ENCODE assay signal across 29 cellular contexts in genomic region chrX:74297766-74298165, GRCh38. TPM values are rescaled to one million over a fixed set of nuclear protein-coding genes. Genes with fewer than 3 reads are reported as not detected.
DNase-seq lines count a peak whose midpoint lies in the region; ATAC-seq, FAIRE-seq and TF ChIP-seq lines count a peak whose summit lies in the region.
"Had no signal": no experiment of that assay in that cellular context is flagged by ENCODE, and none has a peak within 500 bp of the region (broad histone marks: within the 10 kb centered on the region; RNA-seq: fewer than 3 reads in every experiment).

No MANE protein-coding gene starts in this region.

- peaks cover 0 to 1% of the 10 kb centered on the region in 2 donors for H3K9me3 Mint-ChIP-seq in activated T-cell treated with anti-CD3 and anti-CD28 coated beads, Interleukin-2, amount 50 U/mL, for 72 hours
- H3K9me3 Mint-ChIP-seq in CD4-positive, alpha-beta T cell, result no peaks in the 10 kb centered on the region
- no peaks in the 10 kb centered on the region for H3K9me3 Mint-ChIP-seq in osteocyte (ENCODE audit: unreplicated experiment)
- H3K9me3 Mint-ChIP-seq: CD8-positive, alpha-beta T cell had no signal

- DNase-seq in activated T-cell treated with anti-CD3 and anti-CD28 coated beads, Interleukin-2, amount 50 U/mL, for 72 hours, result peak in 1 of 2 donors; percentile 8
- no peak for DNase-seq in activated T-cell treated with anti-CD3 and anti-CD28 coated beads, Interleukin-2, amount 50 U/mL, for 1 hour
- no peak for DNase-seq in CD4-positive, alpha-beta T cell
- DNase-seq in GM12865 (ENCODE audit: low read depth) (peak; percentile 37), bronchial epithelial cell (ENCODE audit: low read depth) (peak; percentile 35), osteocyte (ENCODE audit: extremely low spot score, unreplicated experiment) (no peak), NCI-H128 (lab: John Stamatoyannopoulos, UW; ENCODE audit: unreplicated experiment) (no peak), GDM1 (lab: John Stamatoyannopoulos, UW) (no peak)
- DNase-seq: C1 segment of cervical spinal cord; Caco-2; CD8-positive, alpha-beta T cell; HCEC 1CT; IMR-90; KG1; NCI-H1048; NCI-H1417 treated with DMSO at 0.1 percent for 48 hours; NCI-H1694 treated with DMSO at 0.1 percent for 48 hours; NCI-H2081; NCI-H2171; NCI-H226; NCI-H510A; NCI-H69; SHP77 treated with DMSO at 0.1 percent for 48 hours had no signal

- H3K36me3 ChIP-seq in bronchial epithelial cell (ENCODE audit: control insufficient read depth, insufficient read depth, low read length), result no peaks in the 10 kb centered on the region

- TF ChIP-seq CTCF in CD4-positive, alpha-beta T cell (IDR thresholded peaks at IDR 0.05), result no peak
- TF ChIP-seq CTCF in GM12865 (IDR thresholded peaks at IDR 0.05; ENCODE audit: insufficient read depth, low read depth, low read length, missing control alignments), result no peak
- TF ChIP-seq CTCF in bronchial epithelial cell (IDR thresholded peaks at IDR 0.05; ENCODE audit: insufficient read depth, low read length, severe bottlenecking), result no peak
- no peak for TF ChIP-seq CTCF in osteocyte (IDR thresholded peaks at IDR 0.05)

- POLR2A ChIA-PET in CD4-positive, alpha-beta T cell (lab: Charles Lee), result no interaction called here

- intact Hi-C loops in CD4-positive, alpha-beta T cell (cut with DNase I, micrococcal nuclease), result loop anchor here in 1 of 2 experiments (10.0 kb wide), 2 partner anchors 353 to 733 kb away; partner anchors contain the start of gene CHIC1

- ATAC-seq in activated T-cell treated with anti-CD3 and anti-CD28 coated beads, Interleukin-2, amount 50 U/mL, for 72 hours (replicated peaks in 1 of 2), result peak; percentile 47 to 61
- ATAC-seq in CD4-positive, alpha-beta T cell (ENCODE audit: poor library complexity), result no peak
- ATAC-seq: CD8-positive, alpha-beta T cell; Panc1 had no signal

- no peak overlapping the region for H3K27ac Mint-ChIP-seq in activated T-cell treated with anti-CD3 and anti-CD28 coated beads, Interleukin-2, amount 50 U/mL, for 72 hours
- H3K27ac Mint-ChIP-seq in CD4-positive, alpha-beta T cell, result no peak overlapping the region
- H3K27ac Mint-ChIP-seq in osteocyte (ENCODE audit: unreplicated experiment), result no peak overlapping the region
- H3K27ac Mint-ChIP-seq: CD8-positive, alpha-beta T cell had no signal

- peaks cover 0 to 1% of the 10 kb centered on the region in 2 donors for H3K36me3 Mint-ChIP-seq in activated T-cell treated with anti-CD3 and anti-CD28 coated beads, Interleukin-2, amount 50 U/mL, for 72 hours (ENCODE audit: insufficient read depth in 2 of 2)
- H3K36me3 Mint-ChIP-seq in CD4-positive, alpha-beta T cell (ENCODE audit: low read depth), result peaks cover under 1% of the 10 kb centered on the region
- H3K36me3 Mint-ChIP-seq in osteocyte (ENCODE audit: unreplicated experiment), result no peaks in the 10 kb centered on the region

- H3K4me3 ChIP-seq in GM12865 (ENCODE audit: low read depth, low read length), result no peak overlapping the region
- H3K4me3 ChIP-seq in bronchial epithelial cell (ENCODE audit: low read depth, low read length), result no peak overlapping the region

- CTCF ChIA-PET in CD4-positive, alpha-beta T cell (lab: Charles Lee), result no interaction called here

- H3K4me3 Mint-ChIP-seq in activated T-cell treated with anti-CD3 and anti-CD28 coated beads, Interleukin-2, amount 50 U/mL, for 72 hours, result no peak overlapping the region
- H3K4me3 Mint-ChIP-seq in CD4-positive, alpha-beta T cell, result peak overlapping the region; percentile 34
- H3K4me3 Mint-ChIP-seq in osteocyte (ENCODE audit: unreplicated experiment), result no peak overlapping the region
- H3K4me3 Mint-ChIP-seq: CD8-positive, alpha-beta T cell had no signal

- peaks cover 48% of the 10 kb centered on the region for H3K27me3 Mint-ChIP-seq in activated T-cell treated with anti-CD3 and anti-CD28 coated beads, Interleukin-2, amount 50 U/mL, for 72 hours (ENCODE audit: low read depth)
- H3K27me3 Mint-ChIP-seq in CD4-positive, alpha-beta T cell, result no peaks in the 10 kb centered on the region
- H3K27me3 Mint-ChIP-seq in osteocyte (ENCODE audit: unreplicated experiment), result peaks cover 11% of the 10 kb centered on the region

- H3K27me3 ChIP-seq in CD4-positive, alpha-beta T cell (ENCODE audit: control insufficient read depth, insufficient read depth, low read length), result no peaks in the 10 kb centered on the region
- no peaks in the 10 kb centered on the region for H3K27me3 ChIP-seq in bronchial epithelial cell (ENCODE audit: control insufficient read depth, insufficient read depth, low read length)

- FAIRE-seq in bronchial epithelial cell (lab: Jason Lieb, UNC), result no peak
- FAIRE-seq: G401.6, GM12891, H1 had no signal

- no peaks in the 10 kb centered on the region for H3K9me3 ChIP-seq in CD4-positive, alpha-beta T cell (ENCODE audit: control insufficient read depth, low read length)
- H3K9me3 ChIP-seq: Caco-2 had no signal

- no peak overlapping the region for H3K27ac ChIP-seq in CD4-positive, alpha-beta T cell (ENCODE audit: low read depth, low read length)

- H3K4me1 Mint-ChIP-seq in activated T-cell treated with anti-CD3 and anti-CD28 coated beads, Interleukin-2, amount 50 U/mL, for 72 hours (ENCODE audit: low read depth), result peaks cover 18% of the 10 kb centered on the region
- H3K4me1 Mint-ChIP-seq in CD4-positive, alpha-beta T cell (ENCODE audit: low read depth), result no peaks in the 10 kb centered on the region
- peaks cover 3% of the 10 kb centered on the region for H3K4me1 Mint-ChIP-seq in osteocyte (ENCODE audit: unreplicated experiment)

RNA-seq across cellular contexts. Expression of gene ZCCHC13, which starts 6.2 kb away (rescaled TPM):
- not detected for total RNA-seq in activated T-cell treated with anti-CD3 and anti-CD28 coated beads, Interleukin-2, amount 50 U/mL, for 72 hours
- total RNA-seq in CD4-positive, alpha-beta T cell, result not detected
- total RNA-seq in bronchial epithelial cell (not detected in 2 replicates), osteocyte (not detected in 2 replicates)
- total RNA-seq: A673; Caco-2; CD8-positive, alpha-beta T cell; H1; IMR-90; OCI-LY7 had no signal

Comparison
In these comparisons a context has a peak if more than half of its experiments do, and no peak if none do; other contexts are left out.
1. DNase-seq: peak in GM12865 (single experiment) and bronchial epithelial cell (single experiment); none in activated T-cell treated with anti-CD3 and anti-CD28 coated beads, Interleukin-2, amount 50 U/mL, for 1 hour (single experiment), CD4-positive, alpha-beta T cell (0 of 10), osteocyte (single experiment), NCI-H128 (single experiment) and GDM1 (single experiment).